38 cellular contexts compared by ENCODE assay signal in genomic region chr10:28207799-28208198, GRCh38.
"Had no signal": no experiment of that assay in that cellular context is flagged by ENCODE, and none has a peak within 500 bp of the region (broad histone marks: within the 10 kb centered on the region; RNA-seq: fewer than 3 reads in every experiment).

No MANE protein-coding gene starts in this region.

- H3K4me3 ChIP-seq: adrenal gland, ascending aorta, body of pancreas, breast epithelium, cardiac muscle cell had no signal

- H3K4me3 Mint-ChIP-seq: activated naive CD4-positive, alpha-beta T cell treated with anti-CD3 and anti-CD28 coated beads for 36 hours; activated naive CD4-positive, alpha-beta T cell treated with anti-CD3 and anti-CD28 coated beads, Interleukin-2, amount 10 ng/mL, durations not matched to agents 7 days and 5 days; activated naive CD4-positive, alpha-beta T cell treated with anti-CD3 and anti-CD28 coated beads, Interleukin-2, amount 50 U/mL, for 24 hours; activated naive CD8-positive, alpha-beta T cell; activated naive CD8-positive, alpha-beta T cell treated with anti-CD3 and anti-CD28 coated beads for 36 hours; activated naive CD8-positive, alpha-beta T cell treated with anti-CD3 and anti-CD28 coated beads, Interleukin-2, amount 10 ng/mL, durations not matched to agents 7 days and 5 days; activated naive CD8-positive, alpha-beta T cell treated with anti-CD3 and anti-CD28 coated beads, Interleukin-2, amount 50 U/mL, for 24 hours; activated T-cell treated with anti-CD3 and anti-CD28 coated beads, Interleukin-2, amount 50 U/mL, for 24 hours; activated T-cell treated with anti-CD3 and anti-CD28 coated beads, Interleukin-2, amount 50 U/mL, for 4 hours; activated T-cell treated with anti-CD3 and anti-CD28 coated beads, Interleukin-2, amount 50 U/mL, for 72 hours; activated T-helper 1 cell treated with anti-CD3 and anti-CD28 coated beads, Interleukin-12 subunit alpha, Interleukin-12 subunit beta, Interleukin-2, Interleukin-4 antibody, amounts not matched to agents 30 ng/mL and 10 ng/mL and 1 ng/mL, durations not matched to agents 14 hours and 24 hours and 36 hours; activated T-helper 17 cell treated with anti-CD3 and anti-CD28 coated beads, Interleukin-2, amount 50 U/mL, for 72 hours; brain; central memory CD8-positive, alpha-beta T cell had no signal

- H3K27me3 Mint-ChIP-seq: activated naive CD4-positive, alpha-beta T cell treated with anti-CD3 and anti-CD28 coated beads, Interleukin-2, amount 10 ng/mL, durations not matched to agents 7 days and 5 days; activated naive CD4-positive, alpha-beta T cell treated with anti-CD3 and anti-CD28 coated beads, Interleukin-2, amount 50 U/mL, for 24 hours; activated naive CD8-positive, alpha-beta T cell; activated naive CD8-positive, alpha-beta T cell treated with anti-CD3 and anti-CD28 coated beads for 36 hours; activated naive CD8-positive, alpha-beta T cell treated with anti-CD3 and anti-CD28 coated beads, Interleukin-2, amount 10 ng/mL, durations not matched to agents 7 days and 5 days; activated naive CD8-positive, alpha-beta T cell treated with anti-CD3 and anti-CD28 coated beads, Interleukin-2, amount 50 U/mL, for 24 hours; activated T-cell treated with anti-CD3 and anti-CD28 coated beads, Interleukin-2, amount 50 U/mL, for 24 hours; activated T-helper 17 cell treated with anti-CD3 and anti-CD28 coated beads, Interleukin-2, amount 50 U/mL, for 72 hours; brain; central memory CD8-positive, alpha-beta T cell had no signal

- ATAC-seq: activated naive CD4-positive, alpha-beta T cell treated with anti-CD3 and anti-CD28 coated beads, Interleukin-2, amount 50 U/mL, for 72 hours; activated naive CD8-positive, alpha-beta T cell treated with anti-CD3 and anti-CD28 coated beads, Interleukin-2, amount 50 U/mL, for 24 hours; activated T-cell treated with anti-CD3 and anti-CD28 coated beads, Interleukin-2, amount 50 U/mL, for 4 hours; activated T-cell treated with anti-CD3 and anti-CD28 coated beads, Interleukin-2, amount 50 U/mL, for 72 hours; activated T-helper 17 cell treated with anti-CD3 and anti-CD28 coated beads, Interleukin-2, amount 50 U/mL, for 72 hours; body of pancreas had no signal

- H3K27ac ChIP-seq: adrenal gland, ascending aorta, body of pancreas, brain microvascular endothelial cell, breast epithelium, cardiac muscle cell had no signal

- H3K9me3 ChIP-seq: adrenal gland, body of pancreas had no signal

- H3K27ac Mint-ChIP-seq: activated naive CD4-positive, alpha-beta T cell treated with anti-CD3 and anti-CD28 coated beads for 36 hours; activated naive CD4-positive, alpha-beta T cell treated with anti-CD3 and anti-CD28 coated beads, Interleukin-2, amount 10 ng/mL, durations not matched to agents 7 days and 5 days; activated naive CD4-positive, alpha-beta T cell treated with anti-CD3 and anti-CD28 coated beads, Interleukin-2, amount 50 U/mL, for 24 hours; activated naive CD4-positive, alpha-beta T cell treated with anti-CD3 and anti-CD28 coated beads, Interleukin-2, amount 50 U/mL, for 72 hours; activated naive CD8-positive, alpha-beta T cell; activated naive CD8-positive, alpha-beta T cell treated with anti-CD3 and anti-CD28 coated beads for 36 hours; activated naive CD8-positive, alpha-beta T cell treated with anti-CD3 and anti-CD28 coated beads, Interleukin-2, amount 10 ng/mL, durations not matched to agents 7 days and 5 days; activated naive CD8-positive, alpha-beta T cell treated with anti-CD3 and anti-CD28 coated beads, Interleukin-2, amount 50 U/mL, for 24 hours; activated T-cell treated with anti-CD3 and anti-CD28 coated beads, Interleukin-2, amount 50 U/mL, for 24 hours; activated T-cell treated with anti-CD3 and anti-CD28 coated beads, Interleukin-2, amount 50 U/mL, for 72 hours; activated T-helper 1 cell treated with anti-CD3 and anti-CD28 coated beads, Interleukin-12 subunit alpha, Interleukin-12 subunit beta, Interleukin-2, Interleukin-4 antibody, amounts not matched to agents 30 ng/mL and 10 ng/mL and 1 ng/mL, durations not matched to agents 14 hours and 24 hours and 36 hours; activated T-helper 17 cell treated with anti-CD3 and anti-CD28 coated beads, Interleukin-2, amount 50 U/mL, for 72 hours; activated T-helper 2 cell treated with anti-CD3 and anti-CD28 coated beads, Interferon-gamma antibody, Interleukin-2, Interleukin-4, amounts not matched to agents 10 μg/mL and 5 μg/mL and 100 μg/mL, durations not matched to agents 14 hours and 24 hours and 36 hours; brain had no signal

- H3K36me3 ChIP-seq: adrenal gland, ascending aorta, brain microvascular endothelial cell, breast epithelium, cardiac muscle cell had no signal

- H3K4me1 Mint-ChIP-seq: activated naive CD4-positive, alpha-beta T cell treated with anti-CD3 and anti-CD28 coated beads, Interleukin-2, amount 10 ng/mL, durations not matched to agents 7 days and 5 days; activated naive CD8-positive, alpha-beta T cell treated with anti-CD3 and anti-CD28 coated beads, Interleukin-2, amount 50 U/mL, for 24 hours; activated T-helper 17 cell treated with anti-CD3 and anti-CD28 coated beads, Interleukin-2, amount 50 U/mL, for 72 hours had no signal

- DNase-seq: activated effector memory CD4-positive, alpha-beta T cell treated with anti-CD3 and anti-CD28 coated beads, Interleukin-2, amount 50 U/mL, for 16 hours; activated effector memory CD4-positive, alpha-beta T cell treated with Interleukin-2 at 50 U/mL for 16 hours; activated gamma-delta T cell; activated gamma-delta T cell treated with Interleukin-2 at 50 U/mL for 16 hours; activated naive CD4-positive, alpha-beta T cell; activated naive CD4-positive, alpha-beta T cell treated with anti-CD3 and anti-CD28 coated beads for 36 hours; activated naive CD4-positive, alpha-beta T cell treated with anti-CD3 and anti-CD28 coated beads, Interleukin-2, amount 10 ng/mL, durations not matched to agents 7 days and 5 days; activated naive CD4-positive, alpha-beta T cell treated with anti-CD3 and anti-CD28 coated beads, Interleukin-2, amount 50 U/mL, for 16 hours; activated naive CD4-positive, alpha-beta T cell treated with Interleukin-2 at 50 U/mL for 16 hours; activated naive CD8-positive, alpha-beta T cell treated with anti-CD3 and anti-CD28 coated beads for 36 hours; activated naive CD8-positive, alpha-beta T cell treated with anti-CD3 and anti-CD28 coated beads, Interleukin-2, amount 10 ng/mL, durations not matched to agents 7 days and 5 days; activated naive CD8-positive, alpha-beta T cell treated with anti-CD3 and anti-CD28 coated beads, Interleukin-2, amount 50 U/mL, for 24 hours; activated T-cell treated with anti-CD3 and anti-CD28 coated beads, Interleukin-2, amount 50 U/mL, for 1 hour; activated T-cell treated with anti-CD3 and anti-CD28 coated beads, Interleukin-2, amount 50 U/mL, for 24 hours; activated T-cell treated with anti-CD3 and anti-CD28 coated beads, Interleukin-2, amount 50 U/mL, for 4 hours; activated T-cell treated with anti-CD3 and anti-CD28 coated beads, Interleukin-2, amount 50 U/mL, for 48 hours; activated T-cell treated with anti-CD3 and anti-CD28 coated beads, Interleukin-2, amount 50 U/mL, for 72 hours; adrenal gland; amniotic stem cell; amygdala; anterior cingulate cortex; aorta; body of pancreas; brain microvascular endothelial cell; caudate nucleus; central memory CD4-positive, alpha-beta T cell; cerebellar nuclear complex had no signal

- H3K9me3 Mint-ChIP-seq: activated naive CD4-positive, alpha-beta T cell treated with anti-CD3 and anti-CD28 coated beads, Interleukin-2, amount 10 ng/mL, durations not matched to agents 7 days and 5 days; activated naive CD4-positive, alpha-beta T cell treated with anti-CD3 and anti-CD28 coated beads, Interleukin-2, amount 50 U/mL, for 24 hours; activated naive CD4-positive, alpha-beta T cell treated with anti-CD3 and anti-CD28 coated beads, Interleukin-2, amount 50 U/mL, for 72 hours; activated T-cell treated with anti-CD3 and anti-CD28 coated beads, Interleukin-2, amount 50 U/mL, for 24 hours; activated T-cell treated with anti-CD3 and anti-CD28 coated beads, Interleukin-2, amount 50 U/mL, for 4 hours; activated T-helper 1 cell treated with anti-CD3 and anti-CD28 coated beads, Interleukin-12 subunit alpha, Interleukin-12 subunit beta, Interleukin-2, Interleukin-4 antibody, amounts not matched to agents 30 ng/mL and 10 ng/mL and 1 ng/mL, durations not matched to agents 14 hours and 24 hours and 36 hours; activated T-helper 17 cell treated with anti-CD3 and anti-CD28 coated beads, Interleukin-2, amount 50 U/mL, for 72 hours; activated T-helper 2 cell treated with anti-CD3 and anti-CD28 coated beads, Interferon-gamma antibody, Interleukin-2, Interleukin-4, amounts not matched to agents 10 μg/mL and 5 μg/mL and 100 μg/mL, durations not matched to agents 14 hours and 24 hours and 36 hours; central memory CD8-positive, alpha-beta T cell had no signal

- H3K27me3 ChIP-seq: adrenal gland, ascending aorta, body of pancreas, brain microvascular endothelial cell, breast epithelium, cardiac muscle cell had no signal

- H3K36me3 Mint-ChIP-seq: activated naive CD4-positive, alpha-beta T cell treated with anti-CD3 and anti-CD28 coated beads, Interleukin-2, amount 10 ng/mL, durations not matched to agents 7 days and 5 days; brain had no signal

- H3K4me1 ChIP-seq: adrenal gland, ascending aorta, body of pancreas, breast epithelium had no signal
